1 cellular context compared by ENCODE assay signal in the genomic region with DNA sequence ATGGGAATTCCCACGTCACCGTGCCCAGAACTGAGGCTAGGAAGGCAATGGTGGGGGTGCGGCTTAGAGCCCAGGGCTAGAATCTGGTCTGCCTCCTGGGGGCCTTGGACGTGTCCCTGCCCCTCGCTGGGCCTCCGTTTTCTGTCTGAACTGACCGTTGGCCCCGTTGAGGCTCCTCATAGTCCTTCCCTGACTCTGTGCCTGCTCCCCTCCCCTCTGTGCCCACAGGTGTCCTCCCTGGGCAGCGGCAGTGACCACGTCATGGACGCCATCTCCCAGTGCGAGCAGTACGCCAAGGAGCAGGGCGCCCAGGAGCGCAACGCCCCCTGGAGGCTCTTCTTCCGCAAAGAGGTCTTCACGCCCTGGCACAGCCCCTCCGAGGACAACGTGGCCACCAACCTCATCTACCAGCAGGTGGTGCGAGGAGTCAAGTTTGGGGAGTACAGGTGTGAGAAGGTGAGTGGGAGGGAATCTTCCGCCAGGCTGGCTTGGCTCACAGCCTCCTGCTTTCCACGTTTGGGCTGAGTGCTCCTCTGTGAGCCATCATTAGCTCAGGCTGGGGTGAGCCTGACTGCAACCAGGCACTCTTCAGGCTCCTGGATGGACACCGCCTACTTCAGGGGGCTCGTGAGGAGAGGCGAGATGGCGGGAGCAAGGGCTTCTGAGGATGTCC.
TF ChIP-seq lines count a peak whose summit lies in the region.

No MANE protein-coding gene starts in this region.

TF ChIP-seq in K562, 482 proteins besides CTCF, POLR2A, EP300 and RAD21 (continued from another document and continues in another):
- TF ChIP-seq GMEB1 (CRISPR knock-in tag; IDR thresholded peaks at IDR 0.05), result no peak
- TF ChIP-seq ZNF232 (CRISPR knock-in tag; IDR thresholded peaks at IDR 0.05), result no peak; the same call in 1 of the 2 replicates
- TF ChIP-seq ZBED1 (IDR thresholded peaks at IDR 0.05), result no peak
- TF ChIP-seq NFE2 (IDR thresholded peaks at IDR 0.05; ENCODE audit: low read depth), result no peak
- 0 out of 2 replicates have a peak, but pooled peaks have one; percentile 22 for TF ChIP-seq ZBTB12 (CRISPR knock-in tag; IDR thresholded peaks at IDR 0.05)
- TF ChIP-seq TEAD1 (CRISPR knock-in tag; IDR thresholded peaks at IDR 0.05), result no peak
- TF ChIP-seq NFXL1 (CRISPR knock-in tag; IDR thresholded peaks at IDR 0.05), result no peak
- 0 out of 2 replicates have a peak, but pooled peaks have one; percentile 76 for TF ChIP-seq NR1H2 (CRISPR knock-in tag; IDR thresholded peaks at IDR 0.05)
- 0 out of 2 replicates have a peak, but pooled peaks have one; percentile 26 for TF ChIP-seq EGR1 (conservative IDR thresholded peaks at IDR 0.05)
- TF ChIP-seq MAFF (IDR thresholded peaks at IDR 0.05; ENCODE audit: low read length), result no peak
- no peak for TF ChIP-seq CBFA2T3 (IDR thresholded peaks at IDR 0.05)
- TF ChIP-seq, protein P1, sequence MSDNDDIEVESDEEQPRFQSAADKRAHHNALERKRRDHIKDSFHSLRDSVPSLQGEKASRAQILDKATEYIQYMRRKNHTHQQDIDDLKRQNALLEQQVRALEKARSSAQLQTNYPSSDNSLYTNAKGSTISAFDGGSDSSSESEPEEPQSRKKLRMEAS (CRISPR knock-in tag; IDR thresholded peaks at IDR 0.05), result peak; percentile 66
- peak; percentile 61 for TF ChIP-seq LCOR (CRISPR knock-in tag; IDR thresholded peaks at IDR 0.05)
- TF ChIP-seq, protein P2, sequence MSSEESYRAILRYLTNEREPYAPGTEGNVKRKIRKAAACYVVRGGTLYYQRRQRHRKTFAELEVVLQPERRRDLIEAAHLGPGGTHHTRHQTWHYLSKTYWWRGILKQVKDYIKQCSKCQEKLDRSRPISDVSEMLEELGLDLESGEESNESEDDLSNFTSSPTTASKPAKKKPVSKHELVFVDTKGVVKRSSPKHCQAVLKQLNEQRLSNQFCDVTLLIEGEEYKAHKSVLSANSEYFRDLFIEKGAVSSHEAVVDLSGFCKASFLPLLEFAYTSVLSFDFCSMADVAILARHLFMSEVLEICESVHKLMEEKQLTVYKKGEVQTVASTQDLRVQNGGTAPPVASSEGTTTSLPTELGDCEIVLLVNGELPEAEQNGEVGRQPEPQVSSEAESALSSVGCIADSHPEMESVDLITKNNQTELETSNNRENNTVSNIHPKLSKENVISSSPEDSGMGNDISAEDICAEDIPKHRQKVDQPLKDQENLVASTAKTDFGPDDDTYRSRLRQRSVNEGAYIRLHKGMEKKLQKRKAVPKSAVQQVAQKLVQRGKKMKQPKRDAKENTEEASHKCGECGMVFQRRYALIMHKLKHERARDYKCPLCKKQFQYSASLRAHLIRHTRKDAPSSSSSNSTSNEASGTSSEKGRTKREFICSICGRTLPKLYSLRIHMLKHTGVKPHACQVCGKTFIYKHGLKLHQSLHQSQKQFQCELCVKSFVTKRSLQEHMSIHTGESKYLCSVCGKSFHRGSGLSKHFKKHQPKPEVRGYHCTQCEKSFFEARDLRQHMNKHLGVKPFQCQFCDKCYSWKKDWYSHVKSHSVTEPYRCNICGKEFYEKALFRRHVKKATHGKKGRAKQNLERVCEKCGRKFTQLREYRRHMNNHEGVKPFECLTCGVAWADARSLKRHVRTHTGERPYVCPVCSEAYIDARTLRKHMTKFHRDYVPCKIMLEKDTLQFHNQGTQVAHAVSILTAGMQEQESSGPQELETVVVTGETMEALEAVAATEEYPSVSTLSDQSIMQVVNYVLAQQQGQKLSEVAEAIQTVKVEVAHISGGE (CRISPR knock-in tag; IDR thresholded peaks at IDR 0.05), result no peak
- peak; percentile 58 for TF ChIP-seq JUND (IDR thresholded peaks at IDR 0.05; ENCODE audit: borderline replicate concordance, low read depth, low read length)
- TF ChIP-seq JUND (tag; IDR thresholded peaks at IDR 0.05; ENCODE audit: borderline replicate concordance, low read depth, low read length), result peak; percentile 28; the same call in 2 of the 3 replicates
- 0 out of 2 replicates have a peak, but pooled peaks have one; percentile 31 for TF ChIP-seq ZZZ3 (IDR thresholded peaks at IDR 0.05)
- peak; percentile 83 for TF ChIP-seq MGA (IDR thresholded peaks at IDR 0.05)
- no peak for TF ChIP-seq ZKSCAN8 (CRISPR knock-in tag; IDR thresholded peaks at IDR 0.05)
- TF ChIP-seq HDAC6 (IDR thresholded peaks at IDR 0.05; ENCODE audit: low read depth, low read length), result no peak
- no peak for TF ChIP-seq HLTF (IDR thresholded peaks at IDR 0.05)
- TF ChIP-seq ZNF263 (CRISPR knock-in tag; IDR thresholded peaks at IDR 0.05; ENCODE audit: borderline replicate concordance), result peak; percentile 68; the same call in 1 of the 2 replicates
- peak; percentile 70; the same call in 1 of the 2 replicates for TF ChIP-seq ZNF740 (CRISPR knock-in tag; IDR thresholded peaks at IDR 0.05)
- no peak for TF ChIP-seq ZNF740 (tag; IDR thresholded peaks at IDR 0.05)
- 0 out of 2 replicates have a peak, but pooled peaks have one; percentile 50 for TF ChIP-seq TARDBP (IDR thresholded peaks at IDR 0.05)
- no peak for TF ChIP-seq YBX1 (IDR thresholded peaks at IDR 0.05)
- peak; percentile 17; the same call in 1 of the 2 replicates for TF ChIP-seq C11orf30 (IDR thresholded peaks at IDR 0.05; ENCODE audit: low read depth)
- TF ChIP-seq POLR2G (IDR thresholded peaks at IDR 0.05; ENCODE audit: low read depth, low read length), result peak; percentile 68
- peak; percentile 85 for TF ChIP-seq MYC (IDR thresholded peaks at IDR 0.05; ENCODE audit: low read depth, low read length)
- TF ChIP-seq MYC (CRISPR knock-in tag; IDR thresholded peaks at IDR 0.05; ENCODE audit: borderline replicate concordance, low read depth), result no peak
- no peak for TF ChIP-seq RFX1 (IDR thresholded peaks at IDR 0.05)
- no peak for TF ChIP-seq ZFPM2 (CRISPR knock-in tag; IDR thresholded peaks at IDR 0.05)
- TF ChIP-seq HMG20B (CRISPR knock-in tag; IDR thresholded peaks at IDR 0.05), result no peak
- TF ChIP-seq ASH1L (IDR thresholded peaks at IDR 0.05; ENCODE audit: borderline replicate concordance, low read depth, partially characterized antibody), result no peak
- TF ChIP-seq ZBTB33 (CRISPR knock-in tag; IDR thresholded peaks at IDR 0.05), result peak; percentile 29; the same call in 1 of the 2 replicates
